ENCODE assay signal across 8 cellular contexts in genomic region chr2:74199871-74200305, GRCh38. TPM values are rescaled to one million over a fixed set of nuclear protein-coding genes. Genes with fewer than 3 reads are reported as not detected.
DNase-seq lines count a peak whose midpoint lies in the region; ATAC-seq and TF ChIP-seq lines count a peak whose summit lies in the region.

No MANE protein-coding gene starts in this region.

- no peak for ATAC-seq in HG02678 (IDR thresholded peaks at IDR 0.05; ENCODE audit: unreplicated experiment)
- no peak for ATAC-seq in HG03565 (IDR thresholded peaks at IDR 0.05; ENCODE audit: unreplicated experiment)

- H3K9me3 Mint-ChIP-seq in neural crest cell, result peaks cover 2% of the 10 kb centered on the region

- H3K4me3 Mint-ChIP-seq in neural crest cell, result peak overlapping the region; percentile 95

- peak; percentile 20 for DNase-seq in GM10248 (ENCODE audit: extremely low spot score)
- peak; percentile 18 for DNase-seq in dedifferentiated amniotic fluid mesenchymal stem cell (ENCODE audit: extremely low spot score)
- DNase-seq in neural crest cell (ENCODE audit: low read depth, low spot score), result no peak
- DNase-seq in SHP77 (lab: John Stamatoyannopoulos, UW), result no peak
- DNase-seq in amniotic stem cell (lab: John Stamatoyannopoulos, UW), result no peak

- TF ChIP-seq CTCF in GM10248 (IDR thresholded peaks at IDR 0.05; ENCODE audit: control extremely low read depth, extremely low read depth, low read depth, missing control alignments) (no peak), neural crest cell (conservative IDR thresholded peaks at IDR 0.05) (no peak)

- peaks cover 37% of the 10 kb centered on the region for H3K4me1 Mint-ChIP-seq in neural crest cell

- H3K36me3 Mint-ChIP-seq in neural crest cell (ENCODE audit: low read depth), result no peaks in the 10 kb centered on the region

- H3K27ac Mint-ChIP-seq in neural crest cell (ENCODE audit: unreplicated experiment), result peak overlapping the region; percentile 99

- CTCF ChIA-PET in GM10248 (lab: Yijun Ruan, JAX), result interaction anchor here (0.6 to 6.8 kb wide), 9 partner anchors 11 to 281 kb away, joined by 3 to 75 read pairs (median 9); partner anchors contain the start of genes BOLA3 and MOB1A

- POLR2A ChIA-PET in GM10248 (lab: Yijun Ruan, JAX), result interaction anchor here (0.7 to 3.6 kb wide), 7 partner anchors 8 to 168 kb away, joined by 3 to 26 read pairs (median 9); partner anchors contain the start of gene MOB1A

- H3K27me3 Mint-ChIP-seq in neural crest cell (ENCODE audit: low read depth), result no peaks in the 10 kb centered on the region

TF ChIP-seq in PFSK-1, 5 proteins besides CTCF, POLR2A, EP300 and RAD21:
- no peak for TF ChIP-seq SIN3A (IDR thresholded peaks at IDR 0.05; ENCODE audit: borderline replicate concordance, insufficient read depth, low read length)
- TF ChIP-seq POLR2AphosphoS5 (IDR thresholded peaks at IDR 0.05; ENCODE audit: low read depth, low read length), result peak; percentile 38; the same call in 1 of the 2 replicates
- no peak for TF ChIP-seq FOXP2 (optimal IDR thresholded peaks at IDR 0.05; ENCODE audit: borderline replicate concordance, extremely low read depth, extremely low read length, insufficient read depth)

RNA-seq across cellular contexts. Expression of gene MTHFD2, which starts 1.5 kb away (rescaled TPM):
- polyA plus RNA-seq in PFSK-1 (2012; ENCODE audit: insufficient read length, low read depth), result 636 TPM
- total RNA-seq in neural crest cell, result 95.7 and 101 TPM in 2 replicates

RNA-seq across cellular contexts. Expression of gene MOB1A, which starts 21.2 kb away (rescaled TPM):
- 25.8 TPM for polyA plus RNA-seq in PFSK-1 (2012; ENCODE audit: insufficient read length, low read depth)
- 93.5 and 94.6 TPM in 2 replicates for total RNA-seq in neural crest cell

RNA-seq across cellular contexts. Expression of gene BOLA3, which starts 52.2 kb away (rescaled TPM):
- polyA plus RNA-seq in PFSK-1 (2012; ENCODE audit: insufficient read length, low read depth), result 58.1 TPM
- total RNA-seq in neural crest cell, result 29.3 and 36.9 TPM in 2 replicates

Comparison
In these comparisons a context has a peak if more than half of its experiments do, and no peak if none do; other contexts are left out.
1. DNase-seq: peak in GM10248 (single experiment) and dedifferentiated amniotic fluid mesenchymal stem cell (single experiment); none in neural crest cell (single experiment), SHP77 (0 of 2) and amniotic stem cell (single experiment).